In the genomic region with DNA sequence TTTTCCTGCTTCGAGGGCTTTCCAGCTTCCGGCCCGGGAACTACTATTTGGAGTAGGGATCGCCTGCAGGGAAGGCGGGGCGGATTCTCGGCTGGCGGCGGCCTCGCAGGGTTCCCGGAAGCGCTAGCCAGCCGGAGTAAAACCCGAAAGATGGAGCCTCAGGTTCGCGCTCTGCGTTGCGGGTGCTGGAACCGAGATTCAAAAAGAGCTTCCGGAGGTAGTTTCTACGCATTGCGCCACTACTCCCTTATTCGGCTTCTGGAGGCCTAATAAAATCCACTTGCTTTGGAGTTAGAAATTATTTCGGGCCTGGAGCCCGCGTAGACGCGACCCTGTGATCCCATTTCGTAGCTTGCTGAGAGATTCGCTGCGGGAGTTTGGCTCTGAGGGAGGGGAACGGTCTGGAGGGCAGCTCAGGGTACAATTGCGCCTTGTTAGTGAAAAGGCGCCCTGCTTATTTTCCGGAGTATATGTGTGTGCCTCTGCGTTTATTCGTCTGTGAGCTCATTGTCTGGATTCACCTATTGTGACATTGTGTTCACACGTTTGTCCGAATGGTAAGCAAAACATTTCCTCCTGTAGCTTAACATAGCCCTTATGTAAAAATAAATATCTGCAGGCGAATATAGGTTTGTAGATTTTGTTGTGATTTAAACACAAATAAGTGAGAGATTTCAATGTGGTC, we compare ENCODE assay signal across 1 cellular context.
A peak's percentile ranks its signal among the peaks of the same experiment; 100 is the strongest.
TF ChIP-seq lines count a peak whose summit lies in the region.

No MANE protein-coding gene starts in this region.

TF ChIP-seq in H1, 55 proteins besides CTCF, POLR2A, EP300 and RAD21:
- TF ChIP-seq BCL11A (IDR thresholded peaks at IDR 0.05; ENCODE audit: low read depth in 2 of 2, low read length in 2 of 2) (no peak), E2F6 (IDR thresholded peaks at IDR 0.05) (no peak), CBX8 (IDR thresholded peaks at IDR 0.05; ENCODE audit: borderline replicate concordance, low read depth, low read length) (0 out of 2 replicates have a peak, but pooled peaks have one; percentile 57), SRF (IDR thresholded peaks at IDR 0.05; ENCODE audit: low read depth, low read length) (no peak), YY1 (IDR thresholded peaks at IDR 0.05; ENCODE audit: low read depth, low read length) (0 out of 2 replicates have a peak, but pooled peaks have one; percentile 7), GTF2F1 (IDR thresholded peaks at IDR 0.05; ENCODE audit: borderline replicate concordance, low read depth, low read length) (no peak), TAF1 (IDR thresholded peaks at IDR 0.05; ENCODE audit: low read depth, low read length) (no peak), CHD2 (IDR thresholded peaks at IDR 0.05; ENCODE audit: low read length) (no peak), RNF2 (IDR thresholded peaks at IDR 0.05; ENCODE audit: borderline replicate concordance, low read depth, low read length, missing control alignments, poor library complexity, severe bottlenecking) (peak; percentile 75), EZH2 (IDR thresholded peaks at IDR 0.05; ENCODE audit: low read depth, low read length, severe bottlenecking) (peak; percentile 61), GABPA (IDR thresholded peaks at IDR 0.05; ENCODE audit: borderline replicate concordance, insufficient read depth, low read length) (0 out of 2 replicates have a peak, but pooled peaks have one; percentile 18), KDM4A (IDR thresholded peaks at IDR 0.05; ENCODE audit: low read depth, low read length, severe bottlenecking) (no peak), SUZ12 (IDR thresholded peaks at IDR 0.05; ENCODE audit: low read length) (peak; percentile 87; the same call in 1 of the 2 replicates), HDAC2 (IDR thresholded peaks at IDR 0.05; ENCODE audit: borderline replicate concordance in 1 of 2, low read depth in 2 of 2, low read length in 2 of 2) (no peak), EGR1 (IDR thresholded peaks at IDR 0.05; ENCODE audit: borderline replicate concordance, low read depth, low read length) (peak; percentile 41), PHF8 (conservative IDR thresholded peaks at IDR 0.05; ENCODE audit: low read depth, low read length) (no peak), SP4 (IDR thresholded peaks at IDR 0.05; ENCODE audit: low read length) (no peak)
- TF ChIP-seq, protein P1, sequence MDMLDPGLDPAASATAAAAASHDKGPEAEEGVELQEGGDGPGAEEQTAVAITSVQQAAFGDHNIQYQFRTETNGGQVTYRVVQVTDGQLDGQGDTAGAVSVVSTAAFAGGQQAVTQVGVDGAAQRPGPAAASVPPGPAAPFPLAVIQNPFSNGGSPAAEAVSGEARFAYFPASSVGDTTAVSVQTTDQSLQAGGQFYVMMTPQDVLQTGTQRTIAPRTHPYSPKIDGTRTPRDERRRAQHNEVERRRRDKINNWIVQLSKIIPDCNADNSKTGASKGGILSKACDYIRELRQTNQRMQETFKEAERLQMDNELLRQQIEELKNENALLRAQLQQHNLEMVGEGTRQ (IDR thresholded peaks at IDR 0.05; ENCODE audit: low read length): no peak
- TF ChIP-seq, protein P2, sequence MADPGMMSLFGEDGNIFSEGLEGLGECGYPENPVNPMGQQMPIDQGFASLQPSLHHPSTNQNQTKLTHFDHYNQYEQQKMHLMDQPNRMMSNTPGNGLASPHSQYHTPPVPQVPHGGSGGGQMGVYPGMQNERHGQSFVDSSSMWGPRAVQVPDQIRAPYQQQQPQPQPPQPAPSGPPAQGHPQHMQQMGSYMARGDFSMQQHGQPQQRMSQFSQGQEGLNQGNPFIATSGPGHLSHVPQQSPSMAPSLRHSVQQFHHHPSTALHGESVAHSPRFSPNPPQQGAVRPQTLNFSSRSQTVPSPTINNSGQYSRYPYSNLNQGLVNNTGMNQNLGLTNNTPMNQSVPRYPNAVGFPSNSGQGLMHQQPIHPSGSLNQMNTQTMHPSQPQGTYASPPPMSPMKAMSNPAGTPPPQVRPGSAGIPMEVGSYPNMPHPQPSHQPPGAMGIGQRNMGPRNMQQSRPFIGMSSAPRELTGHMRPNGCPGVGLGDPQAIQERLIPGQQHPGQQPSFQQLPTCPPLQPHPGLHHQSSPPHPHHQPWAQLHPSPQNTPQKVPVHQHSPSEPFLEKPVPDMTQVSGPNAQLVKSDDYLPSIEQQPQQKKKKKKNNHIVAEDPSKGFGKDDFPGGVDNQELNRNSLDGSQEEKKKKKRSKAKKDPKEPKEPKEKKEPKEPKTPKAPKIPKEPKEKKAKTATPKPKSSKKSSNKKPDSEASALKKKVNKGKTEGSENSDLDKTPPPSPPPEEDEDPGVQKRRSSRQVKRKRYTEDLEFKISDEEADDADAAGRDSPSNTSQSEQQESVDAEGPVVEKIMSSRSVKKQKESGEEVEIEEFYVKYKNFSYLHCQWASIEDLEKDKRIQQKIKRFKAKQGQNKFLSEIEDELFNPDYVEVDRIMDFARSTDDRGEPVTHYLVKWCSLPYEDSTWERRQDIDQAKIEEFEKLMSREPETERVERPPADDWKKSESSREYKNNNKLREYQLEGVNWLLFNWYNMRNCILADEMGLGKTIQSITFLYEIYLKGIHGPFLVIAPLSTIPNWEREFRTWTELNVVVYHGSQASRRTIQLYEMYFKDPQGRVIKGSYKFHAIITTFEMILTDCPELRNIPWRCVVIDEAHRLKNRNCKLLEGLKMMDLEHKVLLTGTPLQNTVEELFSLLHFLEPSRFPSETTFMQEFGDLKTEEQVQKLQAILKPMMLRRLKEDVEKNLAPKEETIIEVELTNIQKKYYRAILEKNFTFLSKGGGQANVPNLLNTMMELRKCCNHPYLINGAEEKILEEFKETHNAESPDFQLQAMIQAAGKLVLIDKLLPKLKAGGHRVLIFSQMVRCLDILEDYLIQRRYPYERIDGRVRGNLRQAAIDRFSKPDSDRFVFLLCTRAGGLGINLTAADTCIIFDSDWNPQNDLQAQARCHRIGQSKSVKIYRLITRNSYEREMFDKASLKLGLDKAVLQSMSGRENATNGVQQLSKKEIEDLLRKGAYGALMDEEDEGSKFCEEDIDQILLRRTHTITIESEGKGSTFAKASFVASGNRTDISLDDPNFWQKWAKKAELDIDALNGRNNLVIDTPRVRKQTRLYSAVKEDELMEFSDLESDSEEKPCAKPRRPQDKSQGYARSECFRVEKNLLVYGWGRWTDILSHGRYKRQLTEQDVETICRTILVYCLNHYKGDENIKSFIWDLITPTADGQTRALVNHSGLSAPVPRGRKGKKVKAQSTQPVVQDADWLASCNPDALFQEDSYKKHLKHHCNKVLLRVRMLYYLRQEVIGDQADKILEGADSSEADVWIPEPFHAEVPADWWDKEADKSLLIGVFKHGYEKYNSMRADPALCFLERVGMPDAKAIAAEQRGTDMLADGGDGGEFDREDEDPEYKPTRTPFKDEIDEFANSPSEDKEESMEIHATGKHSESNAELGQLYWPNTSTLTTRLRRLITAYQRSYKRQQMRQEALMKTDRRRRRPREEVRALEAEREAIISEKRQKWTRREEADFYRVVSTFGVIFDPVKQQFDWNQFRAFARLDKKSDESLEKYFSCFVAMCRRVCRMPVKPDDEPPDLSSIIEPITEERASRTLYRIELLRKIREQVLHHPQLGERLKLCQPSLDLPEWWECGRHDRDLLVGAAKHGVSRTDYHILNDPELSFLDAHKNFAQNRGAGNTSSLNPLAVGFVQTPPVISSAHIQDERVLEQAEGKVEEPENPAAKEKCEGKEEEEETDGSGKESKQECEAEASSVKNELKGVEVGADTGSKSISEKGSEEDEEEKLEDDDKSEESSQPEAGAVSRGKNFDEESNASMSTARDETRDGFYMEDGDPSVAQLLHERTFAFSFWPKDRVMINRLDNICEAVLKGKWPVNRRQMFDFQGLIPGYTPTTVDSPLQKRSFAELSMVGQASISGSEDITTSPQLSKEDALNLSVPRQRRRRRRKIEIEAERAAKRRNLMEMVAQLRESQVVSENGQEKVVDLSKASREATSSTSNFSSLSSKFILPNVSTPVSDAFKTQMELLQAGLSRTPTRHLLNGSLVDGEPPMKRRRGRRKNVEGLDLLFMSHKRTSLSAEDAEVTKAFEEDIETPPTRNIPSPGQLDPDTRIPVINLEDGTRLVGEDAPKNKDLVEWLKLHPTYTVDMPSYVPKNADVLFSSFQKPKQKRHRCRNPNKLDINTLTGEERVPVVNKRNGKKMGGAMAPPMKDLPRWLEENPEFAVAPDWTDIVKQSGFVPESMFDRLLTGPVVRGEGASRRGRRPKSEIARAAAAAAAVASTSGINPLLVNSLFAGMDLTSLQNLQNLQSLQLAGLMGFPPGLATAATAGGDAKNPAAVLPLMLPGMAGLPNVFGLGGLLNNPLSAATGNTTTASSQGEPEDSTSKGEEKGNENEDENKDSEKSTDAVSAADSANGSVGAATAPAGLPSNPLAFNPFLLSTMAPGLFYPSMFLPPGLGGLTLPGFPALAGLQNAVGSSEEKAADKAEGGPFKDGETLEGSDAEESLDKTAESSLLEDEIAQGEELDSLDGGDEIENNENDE (IDR thresholded peaks at IDR 0.05; ENCODE audit: insufficient replicate concordance, low read length): no peak
